1 cellular context compared by ENCODE assay signal in the genomic region with DNA sequence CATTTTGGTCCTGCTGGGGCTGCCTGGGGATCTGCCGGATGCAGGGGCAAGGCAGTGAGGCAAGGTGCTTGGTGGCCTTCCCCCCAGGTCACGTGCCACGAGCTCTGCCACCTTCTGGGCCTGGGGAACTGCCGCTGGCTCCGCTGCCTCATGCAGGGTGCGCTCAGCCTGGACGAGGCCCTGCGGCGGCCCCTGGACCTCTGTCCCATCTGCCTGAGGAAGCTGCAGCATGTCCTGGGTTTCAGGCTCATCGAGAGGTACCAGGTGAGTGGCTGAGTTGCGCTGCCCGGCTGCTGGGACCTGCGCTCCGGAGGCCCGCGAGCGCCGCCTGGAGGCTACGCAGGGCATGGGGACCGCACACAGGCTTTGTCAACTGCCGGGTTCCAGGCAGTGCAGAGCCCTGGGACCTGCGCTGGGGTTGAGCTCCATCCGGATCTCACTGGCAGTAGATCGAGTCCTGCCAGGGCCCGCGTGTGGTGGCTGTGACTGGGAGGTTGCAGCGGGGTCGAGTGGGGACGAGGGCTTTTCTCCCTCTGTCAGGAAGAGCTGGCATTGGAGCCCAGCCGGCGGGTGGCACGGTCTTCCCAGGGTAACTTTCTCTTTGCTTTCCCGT.
A peak's percentile ranks its signal among the peaks of the same experiment; 100 is the strongest.
TF ChIP-seq lines count a peak whose summit lies in the region.

No MANE protein-coding gene starts in this region.

TF ChIP-seq in GM12878, 131 proteins besides CTCF, POLR2A, EP300 and RAD21 (continued from another document and continues in another):
- TF ChIP-seq, protein P1, sequence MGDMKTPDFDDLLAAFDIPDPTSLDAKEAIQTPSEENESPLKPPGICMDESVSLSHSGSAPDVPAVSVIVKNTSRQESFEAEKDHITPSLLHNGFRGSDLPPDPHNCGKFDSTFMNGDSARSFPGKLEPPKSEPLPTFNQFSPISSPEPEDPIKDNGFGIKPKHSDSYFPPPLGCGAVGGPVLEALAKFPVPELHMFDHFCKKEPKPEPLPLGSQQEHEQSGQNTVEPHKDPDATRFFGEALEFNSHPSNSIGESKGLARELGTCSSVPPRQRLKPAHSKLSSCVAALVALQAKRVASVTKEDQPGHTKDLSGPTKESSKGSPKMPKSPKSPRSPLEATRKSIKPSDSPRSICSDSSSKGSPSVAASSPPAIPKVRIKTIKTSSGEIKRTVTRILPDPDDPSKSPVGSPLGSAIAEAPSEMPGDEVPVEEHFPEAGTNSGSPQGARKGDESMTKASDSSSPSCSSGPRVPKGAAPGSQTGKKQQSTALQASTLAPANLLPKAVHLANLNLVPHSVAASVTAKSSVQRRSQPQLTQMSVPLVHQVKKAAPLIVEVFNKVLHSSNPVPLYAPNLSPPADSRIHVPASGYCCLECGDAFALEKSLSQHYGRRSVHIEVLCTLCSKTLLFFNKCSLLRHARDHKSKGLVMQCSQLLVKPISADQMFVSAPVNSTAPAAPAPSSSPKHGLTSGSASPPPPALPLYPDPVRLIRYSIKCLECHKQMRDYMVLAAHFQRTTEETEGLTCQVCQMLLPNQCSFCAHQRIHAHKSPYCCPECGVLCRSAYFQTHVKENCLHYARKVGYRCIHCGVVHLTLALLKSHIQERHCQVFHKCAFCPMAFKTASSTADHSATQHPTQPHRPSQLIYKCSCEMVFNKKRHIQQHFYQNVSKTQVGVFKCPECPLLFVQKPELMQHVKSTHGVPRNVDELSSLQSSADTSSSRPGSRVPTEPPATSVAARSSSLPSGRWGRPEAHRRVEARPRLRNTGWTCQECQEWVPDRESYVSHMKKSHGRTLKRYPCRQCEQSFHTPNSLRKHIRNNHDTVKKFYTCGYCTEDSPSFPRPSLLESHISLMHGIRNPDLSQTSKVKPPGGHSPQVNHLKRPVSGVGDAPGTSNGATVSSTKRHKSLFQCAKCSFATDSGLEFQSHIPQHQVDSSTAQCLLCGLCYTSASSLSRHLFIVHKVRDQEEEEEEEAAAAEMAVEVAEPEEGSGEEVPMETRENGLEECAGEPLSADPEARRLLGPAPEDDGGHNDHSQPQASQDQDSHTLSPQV (IDR thresholded peaks at IDR 0.05): 0 out of 2 replicates have a peak, but pooled peaks have one; percentile 43
- TF ChIP-seq, protein P2, sequence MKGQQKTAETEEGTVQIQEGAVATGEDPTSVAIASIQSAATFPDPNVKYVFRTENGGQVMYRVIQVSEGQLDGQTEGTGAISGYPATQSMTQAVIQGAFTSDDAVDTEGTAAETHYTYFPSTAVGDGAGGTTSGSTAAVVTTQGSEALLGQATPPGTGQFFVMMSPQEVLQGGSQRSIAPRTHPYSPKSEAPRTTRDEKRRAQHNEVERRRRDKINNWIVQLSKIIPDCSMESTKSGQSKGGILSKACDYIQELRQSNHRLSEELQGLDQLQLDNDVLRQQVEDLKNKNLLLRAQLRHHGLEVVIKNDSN (IDR thresholded peaks at IDR 0.05; ENCODE audit: borderline replicate concordance, extremely low read length, insufficient read depth, low read depth, low read length): peak; percentile 95
- TF ChIP-seq EED (IDR thresholded peaks at IDR 0.05; ENCODE audit: low read depth) (peak; percentile 52; the same call in 1 of the 2 replicates), POLR2AphosphoS5 (IDR thresholded peaks at IDR 0.05; ENCODE audit: low read length) (peak; percentile 14; the same call in 1 of the 2 replicates), BHLHE40 (IDR thresholded peaks at IDR 0.05; ENCODE audit: borderline replicate concordance in 1 of 2, low read depth in 2 of 2, low read length in 1 of 2) (peak; percentile 83 to 99), IKZF1 (conservative IDR thresholded peaks at IDR 0.05) (peak; percentile 62; the same call in 1 of the 2 replicates), NBN (IDR thresholded peaks at IDR 0.05) (peak; percentile 40), RELA (IDR thresholded peaks at IDR 0.05; ENCODE audit: borderline replicate concordance, partially characterized antibody) (peak; percentile 74), MTA3 (IDR thresholded peaks at IDR 0.05; ENCODE audit: borderline replicate concordance, low read length) (no peak), RBBP5 (conservative IDR thresholded peaks at IDR 0.05) (no peak), GATAD2B (conservative IDR thresholded peaks at IDR 0.05; ENCODE audit: low read depth) (peak; percentile 54; the same call in 1 of the 2 replicates), TBL1XR1 (IDR thresholded peaks at IDR 0.05; ENCODE audit: low read depth, low read length) (0 out of 2 replicates have a peak, but pooled peaks have one; percentile 34), IKZF2 (IDR thresholded peaks at IDR 0.05) (peak in 1 of 2 experiments; percentile 44; a peak in 3 of 4 replicates), SRF (IDR thresholded peaks at IDR 0.05; ENCODE audit: low read depth in 2 of 2, low read length in 2 of 2) (no peak), SMC3 (IDR thresholded peaks at IDR 0.05; ENCODE audit: borderline replicate concordance, low read length) (peak; percentile 86), ZNF207 (IDR thresholded peaks at IDR 0.05; ENCODE audit: borderline replicate concordance) (0 out of 2 replicates have a peak, but pooled peaks have one; percentile 50), SMAD1 (IDR thresholded peaks at IDR 0.05; ENCODE audit: low read depth, partially characterized antibody) (no peak), JUNB (IDR thresholded peaks at IDR 0.05) (no peak), DPF2 (IDR thresholded peaks at IDR 0.05) (peak; percentile 66; the same call in 1 of the 2 replicates), RUNX3 (IDR thresholded peaks at IDR 0.05; ENCODE audit: low read length) (peak; percentile 69), POLR2AphosphoS2 (IDR thresholded peaks at IDR 0.05; ENCODE audit: low read depth, low read length) (0 out of 2 replicates have a peak, but pooled peaks have one; percentile 34), CBFB (IDR thresholded peaks at IDR 0.05; ENCODE audit: low read depth) (no peak), MEF2B (IDR thresholded peaks at IDR 0.05; ENCODE audit: partially characterized antibody, poor library complexity, severe bottlenecking) (peak; percentile 46), ZNF217 (IDR thresholded peaks at IDR 0.05) (peak; percentile 69; the same call in 1 of the 2 replicates), PAX5 (IDR thresholded peaks at IDR 0.05; ENCODE audit: borderline replicate concordance, low read depth, low read length) (no peak), ASH2L (IDR thresholded peaks at IDR 0.05; ENCODE audit: borderline replicate concordance, low read depth) (no peak), CHD1 (IDR thresholded peaks at IDR 0.05; ENCODE audit: low read depth, low read length) (0 out of 2 replicates have a peak, but pooled peaks have one; percentile 14), ETV6 (conservative IDR thresholded peaks at IDR 0.05 in 1 of 2, IDR thresholded peaks at IDR 0.05 in 1 of 2; ENCODE audit: borderline replicate concordance in 1 of 2, low read depth in 1 of 2) (no peak), RB1 (IDR thresholded peaks at IDR 0.05; ENCODE audit: borderline replicate concordance) (peak; percentile 65; the same call in 1 of the 2 replicates), TCF12 (IDR thresholded peaks at IDR 0.05; ENCODE audit: low read depth, low read length) (peak; percentile 64), MTA2 (IDR thresholded peaks at IDR 0.05; ENCODE audit: low read depth) (0 out of 2 replicates have a peak, but pooled peaks have one; percentile 7), STAT3 (IDR thresholded peaks at IDR 0.05; ENCODE audit: low read depth, low read length) (no peak), TARDBP (IDR thresholded peaks at IDR 0.05; ENCODE audit: borderline replicate concordance) (0 out of 2 replicates have a peak, but pooled peaks have one; percentile 57), TCF3 (IDR thresholded peaks at IDR 0.05; ENCODE audit: borderline replicate concordance, insufficient read depth, low read depth, low read length) (peak; percentile 73), RAD51 (IDR thresholded peaks at IDR 0.05) (peak; percentile 91), CREM (IDR thresholded peaks at IDR 0.05; ENCODE audit: low read depth) (peak; percentile 31; the same call in 1 of the 2 replicates), POU2F2 (IDR thresholded peaks at IDR 0.05; ENCODE audit: borderline replicate concordance, low read depth, low read length) (0 out of 3 replicates have a peak, but pooled peaks have one; percentile 36), SMARCA5 (IDR thresholded peaks at IDR 0.05) (peak; percentile 94)
- TF ChIP-seq, protein P3, sequence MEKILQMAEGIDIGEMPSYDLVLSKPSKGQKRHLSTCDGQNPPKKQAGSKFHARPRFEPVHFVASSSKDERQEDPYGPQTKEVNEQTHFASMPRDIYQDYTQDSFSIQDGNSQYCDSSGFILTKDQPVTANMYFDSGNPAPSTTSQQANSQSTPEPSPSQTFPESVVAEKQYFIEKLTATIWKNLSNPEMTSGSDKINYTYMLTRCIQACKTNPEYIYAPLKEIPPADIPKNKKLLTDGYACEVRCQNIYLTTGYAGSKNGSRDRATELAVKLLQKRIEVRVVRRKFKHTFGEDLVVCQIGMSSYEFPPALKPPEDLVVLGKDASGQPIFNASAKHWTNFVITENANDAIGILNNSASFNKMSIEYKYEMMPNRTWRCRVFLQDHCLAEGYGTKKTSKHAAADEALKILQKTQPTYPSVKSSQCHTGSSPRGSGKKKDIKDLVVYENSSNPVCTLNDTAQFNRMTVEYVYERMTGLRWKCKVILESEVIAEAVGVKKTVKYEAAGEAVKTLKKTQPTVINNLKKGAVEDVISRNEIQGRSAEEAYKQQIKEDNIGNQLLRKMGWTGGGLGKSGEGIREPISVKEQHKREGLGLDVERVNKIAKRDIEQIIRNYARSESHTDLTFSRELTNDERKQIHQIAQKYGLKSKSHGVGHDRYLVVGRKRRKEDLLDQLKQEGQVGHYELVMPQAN (conservative IDR thresholded peaks at IDR 0.05): peak; percentile 37; the same call in 1 of the 2 replicates
- TF ChIP-seq, protein P4, sequence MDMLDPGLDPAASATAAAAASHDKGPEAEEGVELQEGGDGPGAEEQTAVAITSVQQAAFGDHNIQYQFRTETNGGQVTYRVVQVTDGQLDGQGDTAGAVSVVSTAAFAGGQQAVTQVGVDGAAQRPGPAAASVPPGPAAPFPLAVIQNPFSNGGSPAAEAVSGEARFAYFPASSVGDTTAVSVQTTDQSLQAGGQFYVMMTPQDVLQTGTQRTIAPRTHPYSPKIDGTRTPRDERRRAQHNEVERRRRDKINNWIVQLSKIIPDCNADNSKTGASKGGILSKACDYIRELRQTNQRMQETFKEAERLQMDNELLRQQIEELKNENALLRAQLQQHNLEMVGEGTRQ (IDR thresholded peaks at IDR 0.05; ENCODE audit: borderline replicate concordance, low read depth, low read length): peak; percentile 71
- TF ChIP-seq, protein P5, sequence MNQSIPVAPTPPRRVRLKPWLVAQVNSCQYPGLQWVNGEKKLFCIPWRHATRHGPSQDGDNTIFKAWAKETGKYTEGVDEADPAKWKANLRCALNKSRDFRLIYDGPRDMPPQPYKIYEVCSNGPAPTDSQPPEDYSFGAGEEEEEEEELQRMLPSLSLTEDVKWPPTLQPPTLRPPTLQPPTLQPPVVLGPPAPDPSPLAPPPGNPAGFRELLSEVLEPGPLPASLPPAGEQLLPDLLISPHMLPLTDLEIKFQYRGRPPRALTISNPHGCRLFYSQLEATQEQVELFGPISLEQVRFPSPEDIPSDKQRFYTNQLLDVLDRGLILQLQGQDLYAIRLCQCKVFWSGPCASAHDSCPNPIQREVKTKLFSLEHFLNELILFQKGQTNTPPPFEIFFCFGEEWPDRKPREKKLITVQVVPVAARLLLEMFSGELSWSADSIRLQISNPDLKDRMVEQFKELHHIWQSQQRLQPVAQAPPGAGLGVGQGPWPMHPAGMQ (IDR thresholded peaks at IDR 0.05; ENCODE audit: borderline replicate concordance): peak; percentile 83
- TF ChIP-seq, protein P6, sequence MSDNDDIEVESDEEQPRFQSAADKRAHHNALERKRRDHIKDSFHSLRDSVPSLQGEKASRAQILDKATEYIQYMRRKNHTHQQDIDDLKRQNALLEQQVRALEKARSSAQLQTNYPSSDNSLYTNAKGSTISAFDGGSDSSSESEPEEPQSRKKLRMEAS (IDR thresholded peaks at IDR 0.05; ENCODE audit: low read depth, low read length): peak; percentile 79
- TF ChIP-seq, protein P7, sequence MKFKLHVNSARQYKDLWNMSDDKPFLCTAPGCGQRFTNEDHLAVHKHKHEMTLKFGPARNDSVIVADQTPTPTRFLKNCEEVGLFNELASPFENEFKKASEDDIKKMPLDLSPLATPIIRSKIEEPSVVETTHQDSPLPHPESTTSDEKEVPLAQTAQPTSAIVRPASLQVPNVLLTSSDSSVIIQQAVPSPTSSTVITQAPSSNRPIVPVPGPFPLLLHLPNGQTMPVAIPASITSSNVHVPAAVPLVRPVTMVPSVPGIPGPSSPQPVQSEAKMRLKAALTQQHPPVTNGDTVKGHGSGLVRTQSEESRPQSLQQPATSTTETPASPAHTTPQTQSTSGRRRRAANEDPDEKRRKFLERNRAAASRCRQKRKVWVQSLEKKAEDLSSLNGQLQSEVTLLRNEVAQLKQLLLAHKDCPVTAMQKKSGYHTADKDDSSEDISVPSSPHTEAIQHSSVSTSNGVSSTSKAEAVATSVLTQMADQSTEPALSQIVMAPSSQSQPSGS (IDR thresholded peaks at IDR 0.05; ENCODE audit: low read length): no peak
- TF ChIP-seq, protein P8, sequence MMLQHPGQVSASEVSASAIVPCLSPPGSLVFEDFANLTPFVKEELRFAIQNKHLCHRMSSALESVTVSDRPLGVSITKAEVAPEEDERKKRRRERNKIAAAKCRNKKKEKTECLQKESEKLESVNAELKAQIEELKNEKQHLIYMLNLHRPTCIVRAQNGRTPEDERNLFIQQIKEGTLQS (IDR thresholded peaks at IDR 0.05; ENCODE audit: borderline replicate concordance, extremely low read depth, low read depth, low read length): peak; percentile 36; the same call in 1 of the 2 replicates
- TF ChIP-seq, protein P9, sequence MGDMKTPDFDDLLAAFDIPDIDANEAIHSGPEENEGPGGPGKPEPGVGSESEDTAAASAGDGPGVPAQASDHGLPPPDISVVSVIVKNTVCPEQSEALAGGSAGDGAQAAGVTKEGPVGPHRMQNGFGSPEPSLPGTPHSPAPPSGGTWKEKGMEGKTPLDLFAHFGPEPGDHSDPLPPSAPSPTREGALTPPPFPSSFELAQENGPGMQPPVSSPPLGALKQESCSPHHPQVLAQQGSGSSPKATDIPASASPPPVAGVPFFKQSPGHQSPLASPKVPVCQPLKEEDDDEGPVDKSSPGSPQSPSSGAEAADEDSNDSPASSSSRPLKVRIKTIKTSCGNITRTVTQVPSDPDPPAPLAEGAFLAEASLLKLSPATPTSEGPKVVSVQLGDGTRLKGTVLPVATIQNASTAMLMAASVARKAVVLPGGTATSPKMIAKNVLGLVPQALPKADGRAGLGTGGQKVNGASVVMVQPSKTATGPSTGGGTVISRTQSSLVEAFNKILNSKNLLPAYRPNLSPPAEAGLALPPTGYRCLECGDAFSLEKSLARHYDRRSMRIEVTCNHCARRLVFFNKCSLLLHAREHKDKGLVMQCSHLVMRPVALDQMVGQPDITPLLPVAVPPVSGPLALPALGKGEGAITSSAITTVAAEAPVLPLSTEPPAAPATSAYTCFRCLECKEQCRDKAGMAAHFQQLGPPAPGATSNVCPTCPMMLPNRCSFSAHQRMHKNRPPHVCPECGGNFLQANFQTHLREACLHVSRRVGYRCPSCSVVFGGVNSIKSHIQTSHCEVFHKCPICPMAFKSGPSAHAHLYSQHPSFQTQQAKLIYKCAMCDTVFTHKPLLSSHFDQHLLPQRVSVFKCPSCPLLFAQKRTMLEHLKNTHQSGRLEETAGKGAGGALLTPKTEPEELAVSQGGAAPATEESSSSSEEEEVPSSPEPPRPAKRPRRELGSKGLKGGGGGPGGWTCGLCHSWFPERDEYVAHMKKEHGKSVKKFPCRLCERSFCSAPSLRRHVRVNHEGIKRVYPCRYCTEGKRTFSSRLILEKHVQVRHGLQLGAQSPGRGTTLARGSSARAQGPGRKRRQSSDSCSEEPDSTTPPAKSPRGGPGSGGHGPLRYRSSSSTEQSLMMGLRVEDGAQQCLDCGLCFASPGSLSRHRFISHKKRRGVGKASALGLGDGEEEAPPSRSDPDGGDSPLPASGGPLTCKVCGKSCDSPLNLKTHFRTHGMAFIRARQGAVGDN (IDR thresholded peaks at IDR 0.05): peak; percentile 82
